Comparison of ENCODE assay signal across 14 cellular contexts in the genomic region with DNA sequence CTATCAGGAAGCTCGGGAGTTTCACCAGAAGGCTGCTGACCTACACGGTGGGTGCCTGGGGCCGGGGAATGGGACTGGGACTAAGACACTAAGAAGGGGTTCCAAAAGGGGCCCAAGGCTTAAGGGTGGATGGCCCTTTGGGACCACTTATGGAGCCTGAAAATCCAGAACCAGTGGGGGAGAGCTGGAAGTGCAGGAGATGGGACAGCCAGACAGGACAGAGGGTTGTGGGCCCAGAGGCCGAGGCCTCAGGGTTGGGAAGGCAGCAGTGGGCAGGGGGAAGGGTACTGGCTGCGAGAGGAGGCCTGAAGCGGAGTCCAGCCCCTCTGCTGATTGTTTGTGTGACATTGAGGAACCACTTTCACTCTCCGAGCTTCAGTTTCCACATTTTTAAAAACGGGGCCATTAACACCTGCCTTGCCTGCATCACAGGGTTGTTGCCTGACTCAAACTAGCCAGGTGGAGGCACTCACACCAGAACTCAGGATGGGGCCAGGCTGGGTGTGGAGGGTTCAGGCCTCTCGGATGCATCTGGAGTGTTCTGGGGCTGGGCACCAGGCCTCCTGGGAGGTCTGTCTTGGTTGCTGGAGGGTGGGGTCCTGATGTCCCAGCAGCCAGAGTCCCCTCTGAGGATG. TPM values are rescaled to one million over a fixed set of nuclear protein-coding genes. Genes with fewer than 3 reads are reported as not detected.
DNase-seq lines count a peak whose midpoint lies in the region; ATAC-seq, FAIRE-seq and TF ChIP-seq lines count a peak whose summit lies in the region.
"Had no signal": no experiment of that assay in that cellular context is flagged by ENCODE, and none has a peak within 500 bp of the region (broad histone marks: within the 10 kb centered on the region; RNA-seq: fewer than 3 reads in every experiment).

No MANE protein-coding gene starts in this region.

- 0 out of 2 replicates have a peak, but pooled peaks cover 14% of the 10 kb centered on the region for H3K4me1 ChIP-seq in HepG2 (ENCODE audit: insufficient read depth, low read length)
- H3K4me1 ChIP-seq in right lobe of liver: no peaks in the 10 kb centered on the region
- H3K4me1 ChIP-seq in effector memory CD4-positive, alpha-beta T cell (ENCODE audit: control insufficient read depth, insufficient read depth, low read length, poor library complexity, severe bottlenecking): no peaks in the 10 kb centered on the region

- H3K4me3 ChIP-seq in HepG2 (replicated peaks in 1 of 3; ENCODE audit: insufficient read depth in 1 of 3, low read depth in 2 of 3, low read length in 3 of 3) (peak overlapping the region in 2 of 3 experiments; percentile 2 to 50; a peak in 3 of 6 replicates), right lobe of liver (no peak overlapping the region), foreskin fibroblast (ENCODE audit: low read depth in 1 of 2, low read length in 2 of 2) (no peak overlapping the region)
- no peak overlapping the region for H3K4me3 ChIP-seq in effector memory CD4-positive, alpha-beta T cell (ENCODE audit: insufficient read depth, low read depth, low read length, poor library complexity, severe bottlenecking)

- H3K4me3 Mint-ChIP-seq in dendritic cell treated with granulocyte-macrophage colony-stimulating factor and Interleukin-4, amounts not matched to agents 40 ng/mL and 50 ng/mL, for 4 days: no peak overlapping the region
- peak overlapping the region; percentile 93 to 96 for H3K4me3 Mint-ChIP-seq in stimulated activated naive CD8-positive, alpha-beta T cell treated with anti-CD3 and anti-CD28 coated beads, Interleukin-15, amount 100 ng/mL, for 72 hours

- CTCF ChIA-PET in HepG2 (lab: Yijun Ruan, JAX; ENCODE audit: low intra/inter-chr PET ratio, low total read pairs): interaction anchor here (5.8 kb wide), 1 partner anchor 26 kb away, joined by 86 read pairs; no protein-coding TSS in a partner anchor

- TF ChIP-seq RAD21 in HepG2 (CRISPR knock-in tag; IDR thresholded peaks at IDR 0.05): no peak

- TF ChIP-seq POLR2A in HepG2 (IDR thresholded peaks at IDR 0.05; ENCODE audit: insufficient read depth in 1 of 2, low read depth in 2 of 2, low read length in 2 of 2): no peak
- no peak for TF ChIP-seq POLR2A in right lobe of liver (IDR thresholded peaks at IDR 0.05)

- peak overlapping the region; percentile 77 for H2AFZ ChIP-seq in HepG2 (ENCODE audit: low read length)

- no TSS peak for BruUV-seq in HepG2 (replicated peaks; lab: Mats Ljungman, UMichigan)

- in situ Hi-C loops in HepG2 (cut with HindIII; ENCODE audit: extremely low pct_ligation_motif_present, low pct_unique_long_range_greater_than_20kb): no loop called here
- in situ Hi-C loops in GM13977 (cut with MboI; ENCODE audit: low pct_unique_long_range_greater_than_20kb, low sequenced_read_pairs, unreplicated experiment): no loop called here

- peaks cover 5% of the 10 kb centered on the region for H3K27me3 Mint-ChIP-seq in dendritic cell treated with granulocyte-macrophage colony-stimulating factor and Interleukin-4, amounts not matched to agents 40 ng/mL and 50 ng/mL, for 4 days
- H3K27me3 Mint-ChIP-seq in stimulated activated naive CD8-positive, alpha-beta T cell treated with anti-CD3 and anti-CD28 coated beads, Interleukin-15, amount 100 ng/mL, for 72 hours: no peaks in the 10 kb centered on the region

- POLR2A ChIA-PET in HepG2 (lab: Yijun Ruan, JAX): interaction anchor here (1.0 to 1.6 kb wide), 3 partner anchors 9 to 78 kb away, joined by 5 to 10 read pairs (median 6); partner anchors contain the start of gene NAXE

- peak overlapping the region; percentile 24 for H3K27ac Mint-ChIP-seq in dendritic cell treated with granulocyte-macrophage colony-stimulating factor and Interleukin-4, amounts not matched to agents 40 ng/mL and 50 ng/mL, for 4 days
- peak overlapping the region; percentile 98 to 99 for H3K27ac Mint-ChIP-seq in stimulated activated naive CD8-positive, alpha-beta T cell treated with anti-CD3 and anti-CD28 coated beads, Interleukin-15, amount 100 ng/mL, for 72 hours

- H3K27me3 ChIP-seq in HepG2 (ENCODE audit: control insufficient read depth in 1 of 2, insufficient read depth in 2 of 2, low read length in 2 of 2): peaks cover 6 to 39% of the 10 kb centered on the region in 2 experiments; a peak in 4 of 5 replicates
- H3K27me3 ChIP-seq in right lobe of liver: no peaks in the 10 kb centered on the region
- H3K27me3 ChIP-seq in effector memory CD4-positive, alpha-beta T cell (replicated peaks; ENCODE audit: control insufficient read depth, insufficient read depth, low read length, poor library complexity, severe bottlenecking): no peaks in the 10 kb centered on the region

- H3K4me1 Mint-ChIP-seq in dendritic cell treated with granulocyte-macrophage colony-stimulating factor and Interleukin-4, amounts not matched to agents 40 ng/mL and 50 ng/mL, for 4 days (ENCODE audit: low read depth): peaks cover 26% of the 10 kb centered on the region
- peaks cover 49% of the 10 kb centered on the region for H3K4me1 Mint-ChIP-seq in stimulated activated naive CD8-positive, alpha-beta T cell treated with anti-CD3 and anti-CD28 coated beads, Interleukin-15, amount 100 ng/mL, for 72 hours

- TF ChIP-seq CTCF in HepG2 (CRISPR knock-in tag; IDR thresholded peaks at IDR 0.05) (no peak), right lobe of liver (IDR thresholded peaks at IDR 0.05) (no peak), GM13977 (IDR thresholded peaks at IDR 0.05; ENCODE audit: extremely low read depth, insufficient read depth, missing control alignments) (no peak), foreskin fibroblast (IDR thresholded peaks at IDR 0.05; ENCODE audit: low read depth, low read length) (no peak)

- no peak for DNase-seq in HepG2 (ENCODE audit: low spot score)
- DNase-seq in right lobe of liver: no peak
- peak; percentile 63 for DNase-seq in SHP77 treated with DMSO at 0.1 percent for 48 hours (lab: John Stamatoyannopoulos, UW)
- peak; percentile 51 to 72 for DNase-seq in stimulated activated naive CD8-positive, alpha-beta T cell treated with anti-CD3 and anti-CD28 coated beads, Interleukin-15, amount 100 ng/mL, for 72 hours
- DNase-seq in GM13977 (ENCODE audit: low spot score): no peak
- no peak for DNase-seq in foreskin fibroblast
- DNase-seq in effector memory CD4-positive, alpha-beta T cell: no peak
- DNase-seq: islet precursor cell, NCI-H146 had no signal

- ATAC-seq in HepG2: peak; percentile 27
- no peak for ATAC-seq in right lobe of liver
- peak; percentile 86 for ATAC-seq in stimulated activated naive CD8-positive, alpha-beta T cell treated with anti-CD3 and anti-CD28 coated beads, Interleukin-15, amount 100 ng/mL, for 72 hours

- TF ChIP-seq EP300 in HepG2 (IDR thresholded peaks at IDR 0.05; ENCODE audit: low read depth in 2 of 2, low read length in 2 of 2) (no peak), HepG2 (CRISPR knock-in tag; IDR thresholded peaks at IDR 0.05; ENCODE audit: borderline replicate concordance) (no peak)

- H3K9me3 Mint-ChIP-seq in dendritic cell treated with granulocyte-macrophage colony-stimulating factor and Interleukin-4, amounts not matched to agents 40 ng/mL and 50 ng/mL, for 4 days: no peaks in the 10 kb centered on the region
- no peaks in the 10 kb centered on the region for H3K9me3 Mint-ChIP-seq in stimulated activated naive CD8-positive, alpha-beta T cell treated with anti-CD3 and anti-CD28 coated beads, Interleukin-15, amount 100 ng/mL, for 72 hours

- no peak for FAIRE-seq in HepG2 (lab: Jason Lieb, UNC)
- FAIRE-seq: HTR-8/SVneo had no signal

- peak overlapping the region; percentile 72 for H3K4me2 ChIP-seq in HepG2 (ENCODE audit: low read depth, low read length)

- H3K9ac ChIP-seq in HepG2 (ENCODE audit: insufficient read depth, low read depth, low read length): peak overlapping the region; percentile 58

- H3K36me3 ChIP-seq in HepG2 (replicated peaks in 1 of 2; ENCODE audit: control insufficient read depth in 1 of 2, insufficient read depth in 2 of 2, low read length in 2 of 2) (no peaks in the 10 kb centered on the region), right lobe of liver (no peaks in the 10 kb centered on the region)
- H3K36me3 ChIP-seq in effector memory CD4-positive, alpha-beta T cell (ENCODE audit: control insufficient read depth, insufficient read depth, low read length): no peaks in the 10 kb centered on the region

- H3K9me3 ChIP-seq in HepG2 (ENCODE audit: low read length) (no peaks in the 10 kb centered on the region), right lobe of liver (no peaks in the 10 kb centered on the region)
- no peaks in the 10 kb centered on the region for H3K9me3 ChIP-seq in effector memory CD4-positive, alpha-beta T cell (ENCODE audit: control insufficient read depth, low read length)

- no peaks in the 10 kb centered on the region for H3K79me2 ChIP-seq in HepG2 (ENCODE audit: insufficient read depth, low read length)

- WGBS in HepG2 (ENCODE audit: low lambda C conversion rate): 7% methylated on average over 8 of the region's 9 CpGs
- 25% methylated on average over 2 of the region's 9 CpGs for WGBS in right lobe of liver (ENCODE audit: insufficient coverage, low coverage, low lambda C conversion rate, missing lambda C conversion rate)

- H4K20me1 ChIP-seq in HepG2 (ENCODE audit: insufficient read depth, low read length): no peaks in the 10 kb centered on the region

- intact Hi-C loops in HepG2 (cut with micrococcal nuclease; ENCODE audit: unreplicated experiment) (loop anchor here (5.0 kb wide), 1 partner anchor 80 kb away; the partner anchor contains the start of gene MEF2D), right lobe of liver (cut with DNase I) (no loop called here)
- intact Hi-C loops in dendritic cell treated with granulocyte-macrophage colony-stimulating factor and Interleukin-4, amounts not matched to agents 40 ng/mL and 50 ng/mL, for 4 days (cut with micrococcal nuclease): no loop called here

- no peaks in the 10 kb centered on the region for H3K36me3 Mint-ChIP-seq in dendritic cell treated with granulocyte-macrophage colony-stimulating factor and Interleukin-4, amounts not matched to agents 40 ng/mL and 50 ng/mL, for 4 days (ENCODE audit: low read depth)

- H3K27ac ChIP-seq in HepG2 (ENCODE audit: extremely low read length, insufficient read depth, low read length) (no peak overlapping the region), right lobe of liver (no peak overlapping the region)
- H3K27ac ChIP-seq in effector memory CD4-positive, alpha-beta T cell (ENCODE audit: insufficient read depth, low read length, poor library complexity, severe bottlenecking): no peak overlapping the region

RNA-seq across cellular contexts. Expression of gene TTC24, which starts 3.0 kb away (rescaled TPM):
- 0.13 and 0.15 TPM in 2 replicates for total RNA-seq in HepG2 (2016; rRNA removed; fragmentation: Illumina TruSeq; extraction: Trizol)
- total RNA-seq in HepG2 (2016; cell fraction: cytosol; rRNA removed; fragmentation: Illumina TruSeq; extraction: Trizol; ENCODE audit: low read depth): not detected in 2 replicates
- 0.22 and 0.37 TPM in 2 replicates for total RNA-seq in HepG2 (2016; cell fraction: insoluble cytoplasmic fraction; rRNA removed; fragmentation: Illumina TruSeq; extraction: Trizol)
- total RNA-seq in HepG2 (2016; cell fraction: membrane; rRNA removed; fragmentation: Illumina TruSeq; extraction: Trizol): not detected in 2 replicates
- not detected in 2 replicates for total RNA-seq in HepG2 (2016; cell fraction: nucleus; rRNA removed; fragmentation: Illumina TruSeq; extraction: Trizol)
- 0.18 and 0.30 TPM in 2 replicates for polyA plus RNA-seq in HepG2 (2011; rRNA removed)
- polyA plus RNA-seq in HepG2 (2011; cell fraction: cytosol; rRNA removed): 0.05 and 0.11 TPM in 2 replicates
- 0.61 and 1.4 TPM in 2 replicates for polyA plus RNA-seq in HepG2 (2011; cell fraction: nucleus; rRNA removed)
- 0.17 TPM in 1 of 2 replicates, not detected in the other for polyA plus RNA-seq in HepG2 (2012)
- polyA plus RNA-seq in HepG2 (2016; cell fraction: cytosol; fragmentation: Illumina TruSeq; extraction: Trizol; ENCODE audit: low read depth): not detected in 2 replicates
- not detected in 2 replicates for polyA plus RNA-seq in HepG2 (2016; cell fraction: insoluble cytoplasmic fraction; fragmentation: Illumina TruSeq; extraction: Trizol; ENCODE audit: low read depth)
- not detected in 2 replicates for polyA plus RNA-seq in HepG2 (2016; cell fraction: membrane; fragmentation: Illumina TruSeq; extraction: Trizol; ENCODE audit: low read depth)
- polyA plus RNA-seq in HepG2 (2016; cell fraction: nucleus; fragmentation: Illumina TruSeq; extraction: Trizol; ENCODE audit: insufficient read depth, low read depth): 0.60 TPM in 1 of 2 replicates, not detected in the other
- polyA minus RNA-seq in HepG2 (2011; rRNA and poly(A)+ RNA removed; ENCODE audit: low replicate concordance): 0.32 TPM in 1 of 2 replicates, not detected in the other
- polyA minus RNA-seq in HepG2 (2011; cell fraction: cytosol; rRNA and poly(A)+ RNA removed): not detected in 2 replicates
- polyA minus RNA-seq in HepG2 (2011; cell fraction: nucleus; rRNA and poly(A)+ RNA removed): 0.99 TPM in 1 of 2 replicates, not detected in the other
- under 1 TPM in 1 of 6 experiments, not detected in 5; 0.31 TPM for total RNA-seq in right lobe of liver
- total RNA-seq: chondrocyte had no signal

RNA-seq across cellular contexts. Expression of gene NAXE, which starts 9.1 kb away (rescaled TPM):
- total RNA-seq in HepG2 (2016; rRNA removed; fragmentation: Illumina TruSeq; extraction: Trizol) (37.9 and 59.4 TPM in 2 replicates), right lobe of liver (10 to 100 TPM; 37.7 to 72.3 (median 49.4) TPM)
- 69.0 and 80.5 TPM in 2 replicates for total RNA-seq in HepG2 (2016; cell fraction: cytosol; rRNA removed; fragmentation: Illumina TruSeq; extraction: Trizol; ENCODE audit: low read depth)
- 32.9 and 62.3 TPM in 2 replicates for total RNA-seq in HepG2 (2016; cell fraction: insoluble cytoplasmic fraction; rRNA removed; fragmentation: Illumina TruSeq; extraction: Trizol)
- total RNA-seq in HepG2 (2016; cell fraction: membrane; rRNA removed; fragmentation: Illumina TruSeq; extraction: Trizol): 57.8 and 70.5 TPM in 2 replicates
- 36.6 and 46.8 TPM in 2 replicates for total RNA-seq in HepG2 (2016; cell fraction: nucleus; rRNA removed; fragmentation: Illumina TruSeq; extraction: Trizol)
- polyA plus RNA-seq in HepG2 (2011; rRNA removed): 35.0 and 39.4 TPM in 2 replicates
- 44.6 and 54.4 TPM in 2 replicates for polyA plus RNA-seq in HepG2 (2011; cell fraction: cytosol; rRNA removed)
- 28.8 and 37.7 TPM in 2 replicates for polyA plus RNA-seq in HepG2 (2011; cell fraction: nucleus; rRNA removed)
- polyA plus RNA-seq in HepG2 (2012): 37.1 and 42.0 TPM in 2 replicates
- 109 and 132 TPM in 2 replicates for polyA plus RNA-seq in HepG2 (2016; cell fraction: cytosol; fragmentation: Illumina TruSeq; extraction: Trizol; ENCODE audit: low read depth)
- polyA plus RNA-seq in HepG2 (2016; cell fraction: insoluble cytoplasmic fraction; fragmentation: Illumina TruSeq; extraction: Trizol; ENCODE audit: low read depth): 38.4 and 48.9 TPM in 2 replicates
- polyA plus RNA-seq in HepG2 (2016; cell fraction: membrane; fragmentation: Illumina TruSeq; extraction: Trizol; ENCODE audit: low read depth): 78.1 and 86.6 TPM in 2 replicates
- 64.6 and 71.1 TPM in 2 replicates for polyA plus RNA-seq in HepG2 (2016; cell fraction: nucleus; fragmentation: Illumina TruSeq; extraction: Trizol; ENCODE audit: insufficient read depth, low read depth)
- polyA minus RNA-seq in HepG2 (2011; rRNA and poly(A)+ RNA removed; ENCODE audit: low replicate concordance): 43.3 and 215 TPM in 2 replicates
- polyA minus RNA-seq in HepG2 (2011; cell fraction: cytosol; rRNA and poly(A)+ RNA removed): 15.2 and 16.5 TPM in 2 replicates
- polyA minus RNA-seq in HepG2 (2011; cell fraction: nucleus; rRNA and poly(A)+ RNA removed): 15.8 and 22.0 TPM in 2 replicates

RNA-seq across cellular contexts. Expression of gene IQGAP3, which starts 10.1 kb away (rescaled TPM):
- total RNA-seq in HepG2 (2016; rRNA removed; fragmentation: Illumina TruSeq; extraction: Trizol) (6.7 and 14.1 TPM in 2 replicates), right lobe of liver (1 to 10 TPM in 3 of 6 experiments, under 1 TPM in 3; 0.07 to 2.6 (median 0.95) TPM)
- 0.97 and 2.0 TPM in 2 replicates for total RNA-seq in HepG2 (2016; cell fraction: cytosol; rRNA removed; fragmentation: Illumina TruSeq; extraction: Trizol; ENCODE audit: low read depth)
- total RNA-seq in HepG2 (2016; cell fraction: insoluble cytoplasmic fraction; rRNA removed; fragmentation: Illumina TruSeq; extraction: Trizol): 6.2 and 14.6 TPM in 2 replicates
- total RNA-seq in HepG2 (2016; cell fraction: membrane; rRNA removed; fragmentation: Illumina TruSeq; extraction: Trizol): 2.2 and 2.4 TPM in 2 replicates
- 18.5 and 22.6 TPM in 2 replicates for total RNA-seq in HepG2 (2016; cell fraction: nucleus; rRNA removed; fragmentation: Illumina TruSeq; extraction: Trizol)
- 12.8 and 13.5 TPM in 2 replicates for polyA plus RNA-seq in HepG2 (2011; rRNA removed)
- polyA plus RNA-seq in HepG2 (2011; cell fraction: cytosol; rRNA removed): 2.4 and 3.7 TPM in 2 replicates
- polyA plus RNA-seq in HepG2 (2011; cell fraction: nucleus; rRNA removed): 79.6 and 121 TPM in 2 replicates
- 4.8 and 7.5 TPM in 2 replicates for polyA plus RNA-seq in HepG2 (2012)
- 0.44 TPM in 2 replicates for polyA plus RNA-seq in HepG2 (2016; cell fraction: cytosol; fragmentation: Illumina TruSeq; extraction: Trizol; ENCODE audit: low read depth)
- 3.2 and 3.8 TPM in 2 replicates for polyA plus RNA-seq in HepG2 (2016; cell fraction: insoluble cytoplasmic fraction; fragmentation: Illumina TruSeq; extraction: Trizol; ENCODE audit: low read depth)
- 0.92 and 1.1 TPM in 2 replicates for polyA plus RNA-seq in HepG2 (2016; cell fraction: membrane; fragmentation: Illumina TruSeq; extraction: Trizol; ENCODE audit: low read depth)
- polyA plus RNA-seq in HepG2 (2016; cell fraction: nucleus; fragmentation: Illumina TruSeq; extraction: Trizol; ENCODE audit: insufficient read depth, low read depth): 42.8 and 43.6 TPM in 2 replicates
- 22.3 and 62.6 TPM in 2 replicates for polyA minus RNA-seq in HepG2 (2011; rRNA and poly(A)+ RNA removed; ENCODE audit: low replicate concordance)
- polyA minus RNA-seq in HepG2 (2011; cell fraction: cytosol; rRNA and poly(A)+ RNA removed): 4.0 and 5.7 TPM in 2 replicates
- polyA minus RNA-seq in HepG2 (2011; cell fraction: nucleus; rRNA and poly(A)+ RNA removed): 16.8 and 18.3 TPM in 2 replicates

RNA-seq across cellular contexts. Expression of gene GPATCH4, which starts 18.8 kb away (rescaled TPM):
- 37.9 and 43.4 TPM in 2 replicates for total RNA-seq in HepG2 (2016; rRNA removed; fragmentation: Illumina TruSeq; extraction: Trizol)
- total RNA-seq in HepG2 (2016; cell fraction: cytosol; rRNA removed; fragmentation: Illumina TruSeq; extraction: Trizol; ENCODE audit: low read depth): 7.3 and 7.7 TPM in 2 replicates
- 37.1 and 46.1 TPM in 2 replicates for total RNA-seq in HepG2 (2016; cell fraction: insoluble cytoplasmic fraction; rRNA removed; fragmentation: Illumina TruSeq; extraction: Trizol)
- 22.7 and 24.7 TPM in 2 replicates for total RNA-seq in HepG2 (2016; cell fraction: membrane; rRNA removed; fragmentation: Illumina TruSeq; extraction: Trizol)
- total RNA-seq in HepG2 (2016; cell fraction: nucleus; rRNA removed; fragmentation: Illumina TruSeq; extraction: Trizol): 36.6 and 38.1 TPM in 2 replicates
- 19.2 and 20.0 TPM in 2 replicates for polyA plus RNA-seq in HepG2 (2011; rRNA removed)
- 13.1 and 21.0 TPM in 2 replicates for polyA plus RNA-seq in HepG2 (2011; cell fraction: cytosol; rRNA removed)
- 13.5 and 17.3 TPM in 2 replicates for polyA plus RNA-seq in HepG2 (2011; cell fraction: nucleus; rRNA removed)
- 26.6 and 33.5 TPM in 2 replicates for polyA plus RNA-seq in HepG2 (2012)
- polyA plus RNA-seq in HepG2 (2016; cell fraction: cytosol; fragmentation: Illumina TruSeq; extraction: Trizol; ENCODE audit: low read depth): 11.1 and 11.2 TPM in 2 replicates
- polyA plus RNA-seq in HepG2 (2016; cell fraction: insoluble cytoplasmic fraction; fragmentation: Illumina TruSeq; extraction: Trizol; ENCODE audit: low read depth): 79.1 and 79.7 TPM in 2 replicates
- polyA plus RNA-seq in HepG2 (2016; cell fraction: membrane; fragmentation: Illumina TruSeq; extraction: Trizol; ENCODE audit: low read depth): 22.9 and 25.6 TPM in 2 replicates
- 59.3 and 65.1 TPM in 2 replicates for polyA plus RNA-seq in HepG2 (2016; cell fraction: nucleus; fragmentation: Illumina TruSeq; extraction: Trizol; ENCODE audit: insufficient read depth, low read depth)
- 24.3 and 141 TPM in 2 replicates for polyA minus RNA-seq in HepG2 (2011; rRNA and poly(A)+ RNA removed; ENCODE audit: low replicate concordance)
- 9.7 and 9.9 TPM in 2 replicates for polyA minus RNA-seq in HepG2 (2011; cell fraction: cytosol; rRNA and poly(A)+ RNA removed)
- polyA minus RNA-seq in HepG2 (2011; cell fraction: nucleus; rRNA and poly(A)+ RNA removed): 46.1 and 51.0 TPM in 2 replicates
- 10 to 100 TPM in 4 of 6 experiments, 1 to 10 TPM in 2; 7.0 to 25.3 (median 12.4) TPM for total RNA-seq in right lobe of liver

RNA-seq across cellular contexts. Expression of gene HAPLN2, which starts 36.7 kb away (rescaled TPM):
- total RNA-seq in HepG2 (2016; rRNA removed; fragmentation: Illumina TruSeq; extraction: Trizol) (not detected in 2 replicates), right lobe of liver (not detected)
- total RNA-seq in HepG2 (2016; cell fraction: cytosol; rRNA removed; fragmentation: Illumina TruSeq; extraction: Trizol; ENCODE audit: low read depth): not detected in 2 replicates
- not detected in 2 replicates for total RNA-seq in HepG2 (2016; cell fraction: insoluble cytoplasmic fraction; rRNA removed; fragmentation: Illumina TruSeq; extraction: Trizol)
- not detected in 2 replicates for total RNA-seq in HepG2 (2016; cell fraction: membrane; rRNA removed; fragmentation: Illumina TruSeq; extraction: Trizol)
- not detected in 2 replicates for total RNA-seq in HepG2 (2016; cell fraction: nucleus; rRNA removed; fragmentation: Illumina TruSeq; extraction: Trizol)
- polyA plus RNA-seq in HepG2 (2011; rRNA removed): 0.09 TPM in 1 of 2 replicates, not detected in the other
- not detected in 2 replicates for polyA plus RNA-seq in HepG2 (2011; cell fraction: cytosol; rRNA removed)
- polyA plus RNA-seq in HepG2 (2011; cell fraction: nucleus; rRNA removed): 0.40 and 0.62 TPM in 2 replicates
- 0.19 TPM in 1 of 2 replicates, not detected in the other for polyA plus RNA-seq in HepG2 (2012)
- polyA plus RNA-seq in HepG2 (2016; cell fraction: cytosol; fragmentation: Illumina TruSeq; extraction: Trizol; ENCODE audit: low read depth): not detected in 2 replicates
- polyA plus RNA-seq in HepG2 (2016; cell fraction: insoluble cytoplasmic fraction; fragmentation: Illumina TruSeq; extraction: Trizol; ENCODE audit: low read depth): not detected in 2 replicates
- not detected in 2 replicates for polyA plus RNA-seq in HepG2 (2016; cell fraction: membrane; fragmentation: Illumina TruSeq; extraction: Trizol; ENCODE audit: low read depth)
- polyA plus RNA-seq in HepG2 (2016; cell fraction: nucleus; fragmentation: Illumina TruSeq; extraction: Trizol; ENCODE audit: insufficient read depth, low read depth): not detected in 2 replicates
- not detected in 2 replicates for polyA minus RNA-seq in HepG2 (2011; rRNA and poly(A)+ RNA removed; ENCODE audit: low replicate concordance)
- polyA minus RNA-seq in HepG2 (2011; cell fraction: cytosol; rRNA and poly(A)+ RNA removed): not detected in 2 replicates
- polyA minus RNA-seq in HepG2 (2011; cell fraction: nucleus; rRNA and poly(A)+ RNA removed): not detected in 2 replicates
- total RNA-seq: chondrocyte; myocyte; T-helper 1 cell treated with Interleukin-12 subunit alpha and Interleukin-12 subunit beta and Interleukin-4 antibody, amounts not matched to agents 30 ng/mL and 1 ng/mL, for 36 hours had no signal

Comparison
In these comparisons a context has a peak if more than half of its experiments do, and no peak if none do; other contexts are left out.
1. ATAC-seq: peak in HepG2 (single experiment) and stimulated activated naive CD8-positive, alpha-beta T cell treated with anti-CD3 and anti-CD28 coated beads, Interleukin-15, amount 100 ng/mL, for 72 hours (single experiment); none in right lobe of liver (0 of 4).
2. H3K4me3 ChIP-seq: peak in HepG2 (2 of 3); none in right lobe of liver (0 of 3), foreskin fibroblast (0 of 2) and effector memory CD4-positive, alpha-beta T cell (single experiment).
3. DNase-seq: peak in SHP77 treated with DMSO at 0.1 percent for 48 hours (single experiment) and stimulated activated naive CD8-positive, alpha-beta T cell treated with anti-CD3 and anti-CD28 coated beads, Interleukin-15, amount 100 ng/mL, for 72 hours (2 of 2); none in HepG2 (single experiment), right lobe of liver (0 of 3), GM13977 (single experiment), foreskin fibroblast (0 of 2) and effector memory CD4-positive, alpha-beta T cell (0 of 3).